16 cellular contexts compared by ENCODE assay signal in genomic region chr3:19967208-19967607, GRCh38. TPM values are rescaled to one million over a fixed set of nuclear protein-coding genes. Genes with fewer than 3 reads are reported as not detected.
DNase-seq lines count a peak whose midpoint lies in the region; ATAC-seq and TF ChIP-seq lines count a peak whose summit lies in the region.
"Had no signal": no experiment of that assay in that cellular context is flagged by ENCODE, and none has a peak within 500 bp of the region (broad histone marks: within the 10 kb centered on the region; RNA-seq: fewer than 3 reads in every experiment).

No MANE protein-coding gene starts in this region.

- H3K4me1 Mint-ChIP-seq in activated naive CD8-positive, alpha-beta T cell (ENCODE audit: low read depth): peaks cover 66% of the 10 kb centered on the region
- peaks cover 27% of the 10 kb centered on the region for H3K4me1 Mint-ChIP-seq in activated naive CD8-positive, alpha-beta T cell treated with anti-CD3 and anti-CD28 coated beads, Interleukin-2, amount 50 U/mL, for 24 hours
- peaks cover 61% of the 10 kb centered on the region for H3K4me1 Mint-ChIP-seq in central memory CD8-positive, alpha-beta T cell
- H3K4me1 Mint-ChIP-seq in nephron progenitor cell: peaks cover 6% of the 10 kb centered on the region
- H3K4me1 Mint-ChIP-seq in activated naive CD8-positive, alpha-beta T cell treated with anti-CD3 and anti-CD28 coated beads for 36 hours: peaks cover 35% of the 10 kb centered on the region

- no peak for TF ChIP-seq CTCF in Loucy (conservative IDR thresholded peaks at IDR 0.05; ENCODE audit: low read length)
- no peak for TF ChIP-seq CTCF in nephron progenitor cell (IDR thresholded peaks at IDR 0.05)

- peaks cover 4% of the 10 kb centered on the region; the same call in 1 of the 2 replicates for H3F3A ChIP-seq in Loucy (ENCODE audit: low read depth)

- no peak overlapping the region for H2AFZ ChIP-seq in Loucy (ENCODE audit: low read length)
- H2AFZ ChIP-seq: GM23338 had no signal

- DNase-seq in activated naive CD8-positive, alpha-beta T cell treated with anti-CD3 and anti-CD28 coated beads, Interleukin-2, amount 50 U/mL, for 24 hours: no peak
- no peak for DNase-seq in central memory CD8-positive, alpha-beta T cell (ENCODE audit: low spot score in 2 of 2)
- DNase-seq in nephron progenitor cell (no peak), NCI-H69 (lab: John Stamatoyannopoulos, UW) (no peak)
- no peak for DNase-seq in activated naive CD8-positive, alpha-beta T cell treated with anti-CD3 and anti-CD28 coated beads for 36 hours
- DNase-seq: ACHN; BE2C; C1 segment of cervical spinal cord; Caco-2; CD4-positive, CD25-positive, alpha-beta regulatory T cell; HCEC 1CT; HFFc6; IMR-90 had no signal

- peaks cover 10% of the 10 kb centered on the region for H3K4me1 ChIP-seq in Loucy (ENCODE audit: insufficient read depth, low read length, poor library complexity, severe bottlenecking)
- H3K4me1 ChIP-seq: BE2C had no signal

- no peak overlapping the region for H3K4me3 Mint-ChIP-seq in activated naive CD8-positive, alpha-beta T cell
- H3K4me3 Mint-ChIP-seq in activated naive CD8-positive, alpha-beta T cell treated with anti-CD3 and anti-CD28 coated beads, Interleukin-2, amount 50 U/mL, for 24 hours: no peak overlapping the region
- no peak overlapping the region for H3K4me3 Mint-ChIP-seq in central memory CD8-positive, alpha-beta T cell
- no peak overlapping the region for H3K4me3 Mint-ChIP-seq in nephron progenitor cell
- no peak overlapping the region for H3K4me3 Mint-ChIP-seq in activated naive CD8-positive, alpha-beta T cell treated with anti-CD3 and anti-CD28 coated beads for 36 hours
- H3K4me3 Mint-ChIP-seq: GM23338, HFFc6 had no signal

- no peaks in the 10 kb centered on the region for H3K9me2 ChIP-seq in Loucy (replicated peaks; ENCODE audit: low read depth, low read length)

- no peaks in the 10 kb centered on the region for H3K27me3 Mint-ChIP-seq in activated naive CD8-positive, alpha-beta T cell
- no peaks in the 10 kb centered on the region for H3K27me3 Mint-ChIP-seq in activated naive CD8-positive, alpha-beta T cell treated with anti-CD3 and anti-CD28 coated beads, Interleukin-2, amount 50 U/mL, for 24 hours
- H3K27me3 Mint-ChIP-seq in central memory CD8-positive, alpha-beta T cell: no peaks in the 10 kb centered on the region
- no peaks in the 10 kb centered on the region for H3K27me3 Mint-ChIP-seq in nephron progenitor cell (ENCODE audit: low read depth, poor library complexity)
- H3K27me3 Mint-ChIP-seq in activated naive CD8-positive, alpha-beta T cell treated with anti-CD3 and anti-CD28 coated beads for 36 hours: no peaks in the 10 kb centered on the region
- H3K27me3 Mint-ChIP-seq: CD4-positive, CD25-positive, alpha-beta regulatory T cell had no signal

- H4K20me1 ChIP-seq in Loucy (ENCODE audit: insufficient read depth, low read length, poor library complexity, severe bottlenecking): peaks cover 72% of the 10 kb centered on the region

- H3K36me3 Mint-ChIP-seq in activated naive CD8-positive, alpha-beta T cell: peaks cover 15% of the 10 kb centered on the region
- H3K36me3 Mint-ChIP-seq in activated naive CD8-positive, alpha-beta T cell treated with anti-CD3 and anti-CD28 coated beads, Interleukin-2, amount 50 U/mL, for 24 hours (ENCODE audit: low read depth): peaks cover 18% of the 10 kb centered on the region
- peaks cover 10% of the 10 kb centered on the region for H3K36me3 Mint-ChIP-seq in central memory CD8-positive, alpha-beta T cell (ENCODE audit: insufficient read depth)
- peaks cover 42% of the 10 kb centered on the region for H3K36me3 Mint-ChIP-seq in nephron progenitor cell (ENCODE audit: low read depth)
- peaks cover 42% of the 10 kb centered on the region for H3K36me3 Mint-ChIP-seq in activated naive CD8-positive, alpha-beta T cell treated with anti-CD3 and anti-CD28 coated beads for 36 hours

- H3K27me3 ChIP-seq in Loucy (ENCODE audit: insufficient read depth, low read length, poor library complexity, severe bottlenecking): no peaks in the 10 kb centered on the region
- H3K27me3 ChIP-seq: BE2C had no signal

- H3K36me3 ChIP-seq in Loucy (ENCODE audit: insufficient read depth, low read length): peaks cover 10% of the 10 kb centered on the region; the same call in 1 of the 2 replicates
- H3K36me3 ChIP-seq: BE2C had no signal

- no peak overlapping the region for H3K9ac ChIP-seq in Loucy (ENCODE audit: low read depth, low read length, poor library complexity, severe bottlenecking)

- no peak for ATAC-seq in activated naive CD8-positive, alpha-beta T cell treated with anti-CD3 and anti-CD28 coated beads, Interleukin-2, amount 50 U/mL, for 24 hours
- ATAC-seq in central memory CD8-positive, alpha-beta T cell (replicated peaks; ENCODE audit: extremely low read depth, poor library complexity, severe bottlenecking): no peak
- ATAC-seq: GM23338 had no signal

- peak overlapping the region; percentile 58 for H3K27ac Mint-ChIP-seq in activated naive CD8-positive, alpha-beta T cell
- no peak overlapping the region for H3K27ac Mint-ChIP-seq in activated naive CD8-positive, alpha-beta T cell treated with anti-CD3 and anti-CD28 coated beads, Interleukin-2, amount 50 U/mL, for 24 hours
- H3K27ac Mint-ChIP-seq in central memory CD8-positive, alpha-beta T cell (ENCODE audit: low read depth): peak overlapping the region; percentile 14
- peak overlapping the region; percentile 43 for H3K27ac Mint-ChIP-seq in nephron progenitor cell
- no peak overlapping the region for H3K27ac Mint-ChIP-seq in activated naive CD8-positive, alpha-beta T cell treated with anti-CD3 and anti-CD28 coated beads for 36 hours
- H3K27ac Mint-ChIP-seq: HFFc6 had no signal

- H3K4me3 ChIP-seq in Loucy (ENCODE audit: low read length, poor library complexity, severe bottlenecking): no peak overlapping the region
- H3K4me3 ChIP-seq: GM23338 had no signal

- no peaks in the 10 kb centered on the region for H3K9me3 ChIP-seq in Loucy (ENCODE audit: insufficient read depth, low read depth, low read length)
- H3K9me3 ChIP-seq: BE2C, Caco-2 had no signal

- H3K4me2 ChIP-seq in Loucy (ENCODE audit: low read depth, low read length, poor library complexity, severe bottlenecking): peak overlapping the region; percentile 25
- H3K4me2 ChIP-seq: GM23338 had no signal

- H3K9me3 Mint-ChIP-seq in activated naive CD8-positive, alpha-beta T cell (ENCODE audit: low read depth): no peaks in the 10 kb centered on the region
- no peaks in the 10 kb centered on the region for H3K9me3 Mint-ChIP-seq in activated naive CD8-positive, alpha-beta T cell treated with anti-CD3 and anti-CD28 coated beads, Interleukin-2, amount 50 U/mL, for 24 hours
- H3K9me3 Mint-ChIP-seq in central memory CD8-positive, alpha-beta T cell: no peaks in the 10 kb centered on the region
- no peaks in the 10 kb centered on the region for H3K9me3 Mint-ChIP-seq in nephron progenitor cell
- H3K9me3 Mint-ChIP-seq in activated naive CD8-positive, alpha-beta T cell treated with anti-CD3 and anti-CD28 coated beads for 36 hours: peaks cover 2% of the 10 kb centered on the region
- H3K9me3 Mint-ChIP-seq: CD4-positive, CD25-positive, alpha-beta regulatory T cell; GM23338; HFFc6 had no signal

- peaks cover 98% of the 10 kb centered on the region for H3K79me2 ChIP-seq in Loucy (ENCODE audit: insufficient read depth, low read length)

RNA-seq across cellular contexts. Expression of gene RAB5A, which starts 20.3 kb away (rescaled TPM):
- total RNA-seq in activated naive CD8-positive, alpha-beta T cell treated with anti-CD3 and anti-CD28 coated beads for 36 hours: 10 to 100 TPM; 54.2 to 56.0 TPM

RNA-seq across cellular contexts. Expression of gene EFHB, which starts 33.2 kb away (rescaled TPM):
- total RNA-seq in activated naive CD8-positive, alpha-beta T cell treated with anti-CD3 and anti-CD28 coated beads for 36 hours: under 1 TPM; 0.50 to 0.87 TPM

RNA-seq across cellular contexts. Expression of gene PP2D1, which starts 44.9 kb away (rescaled TPM):
- not detected for total RNA-seq in activated naive CD8-positive, alpha-beta T cell treated with anti-CD3 and anti-CD28 coated beads for 36 hours
- total RNA-seq: Caco-2; CD4-positive, CD25-positive, alpha-beta regulatory T cell; GM23338; HFFc6; IMR-90 had no signal

Comparison
In these comparisons a context has a peak if more than half of its experiments do, and no peak if none do; other contexts are left out.
1. H3K27ac Mint-ChIP-seq: peak in activated naive CD8-positive, alpha-beta T cell (single experiment), central memory CD8-positive, alpha-beta T cell (single experiment) and nephron progenitor cell (single experiment); none in activated naive CD8-positive, alpha-beta T cell treated with anti-CD3 and anti-CD28 coated beads, Interleukin-2, amount 50 U/mL, for 24 hours (single experiment) and activated naive CD8-positive, alpha-beta T cell treated with anti-CD3 and anti-CD28 coated beads for 36 hours (single experiment).